In the genomic region with DNA sequence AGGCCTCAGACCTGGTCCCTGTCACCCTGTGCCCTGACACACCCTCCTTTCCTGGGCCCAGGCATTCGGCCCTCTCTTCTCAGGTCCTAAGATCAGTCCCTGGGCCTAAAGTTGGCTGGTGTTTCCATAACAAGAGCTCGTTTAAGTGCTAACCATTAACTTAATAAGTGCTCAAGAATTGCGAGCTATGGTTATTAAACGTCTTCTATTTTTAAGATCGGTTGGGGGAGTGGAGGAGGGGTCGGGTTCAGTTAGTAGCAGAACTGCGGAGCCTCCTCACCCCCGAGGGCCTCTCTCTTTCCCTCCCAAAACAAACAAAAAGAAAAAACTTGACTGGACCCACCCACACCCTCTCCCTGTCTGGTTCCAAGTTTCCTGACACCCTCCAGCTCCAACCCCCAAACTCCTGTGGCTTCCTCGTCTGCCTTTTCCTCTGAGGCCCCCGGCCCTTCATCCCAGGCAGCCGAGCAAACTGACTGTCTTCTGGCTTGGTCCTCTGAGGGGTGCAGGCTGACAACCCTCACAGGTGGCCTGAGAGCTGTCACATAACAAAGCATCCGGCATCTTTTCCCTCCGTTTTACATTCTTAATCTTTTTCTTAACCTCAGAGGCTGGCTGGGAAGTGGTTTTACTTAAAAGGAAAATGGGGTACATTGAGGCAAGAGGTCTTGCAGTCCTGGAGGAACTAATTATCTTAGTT, we compare ENCODE assay signal across 8 cellular contexts. TPM values are rescaled to one million over a fixed set of nuclear protein-coding genes. Genes with fewer than 3 reads are reported as not detected.
DNase-seq lines count a peak whose midpoint lies in the region; ATAC-seq and TF ChIP-seq lines count a peak whose summit lies in the region.

No MANE protein-coding gene starts in this region.

- POLR2A ChIA-PET in PC-9 (lab: Charles Lee; ENCODE audit: unreplicated experiment): interaction anchor here (0.6 kb wide), 1 partner anchor 204 kb away, joined by 19 read pairs; no protein-coding TSS in a partner anchor

- TF ChIP-seq CTCF in PC-9 (conservative IDR thresholded peaks at IDR 0.05) (no peak), esophagus squamous epithelium (IDR thresholded peaks at IDR 0.05) (no peak)

- H3K4me3 ChIP-seq in PC-9 (peak overlapping the region; percentile 82), esophagus squamous epithelium (peak overlapping the region; percentile 81 to 93 (median 85)), rectal smooth muscle tissue (ENCODE audit: low read length) (peak overlapping the region; percentile 99)

- H3K9ac ChIP-seq in rectal smooth muscle tissue (ENCODE audit: low read length): peak overlapping the region; percentile 69

- intact Hi-C loops in PC-9 (cut with micrococcal nuclease; ENCODE audit: unreplicated experiment): loop anchor here (5.0 to 10.0 kb wide), 2 partner anchors 49 to 299 kb away; no protein-coding TSS in a partner anchor
- intact Hi-C loops in esophagus squamous epithelium (cut with DNase I): no loop called here
- intact Hi-C loops in posterior vena cava (cut with DNase I): no loop called here

- peak overlapping the region; percentile 96 for H3K4me2 ChIP-seq in PC-9

- H3K27me3 ChIP-seq in PC-9 (ENCODE audit: insufficient read depth, low read depth): no peaks in the 10 kb centered on the region
- H3K27me3 ChIP-seq in esophagus squamous epithelium: no peaks in the 10 kb centered on the region
- H3K27me3 ChIP-seq in rectal smooth muscle tissue (ENCODE audit: control insufficient read depth, insufficient read depth, low read length): no peaks in the 10 kb centered on the region

- WGBS in esophagus squamous epithelium, 2 donors: 1% methylated on average over 13 of the region's 13 CpGs

- H3K9me3 ChIP-seq in PC-9 (ENCODE audit: insufficient read depth, low read depth) (no peaks in the 10 kb centered on the region), esophagus squamous epithelium (no peaks in the 10 kb centered on the region)

- H3K4me1 ChIP-seq in PC-9 (replicated peaks; ENCODE audit: insufficient read depth) (peaks cover 38% of the 10 kb centered on the region), esophagus squamous epithelium (peaks cover 19 to 63% (median 41%) of the 10 kb centered on the region in 3 donors), rectal smooth muscle tissue (ENCODE audit: control insufficient read depth, insufficient read depth, low read length) (peaks cover 20% of the 10 kb centered on the region)

- CTCF ChIA-PET in PC-9 (lab: Charles Lee): interaction anchor here (0.6 kb wide), 1 partner anchor 19 kb away, joined by 3 read pairs; no protein-coding TSS in a partner anchor

- DNase-seq in PC-9 (no peak), esophagus squamous epithelium (lab: John Stamatoyannopoulos, UW) (no peak), posterior vena cava (ENCODE audit: low spot score) (no peak), NCI-H2029 (lab: John Stamatoyannopoulos, UW) (no peak)

- peaks cover 9% of the 10 kb centered on the region; the same call in 1 of the 2 replicates for H3K36me3 ChIP-seq in PC-9 (ENCODE audit: low read depth)
- H3K36me3 ChIP-seq in esophagus squamous epithelium: peaks cover 0 to 19% (median 0%) of the 10 kb centered on the region in 3 donors
- H3K36me3 ChIP-seq in rectal smooth muscle tissue (ENCODE audit: control insufficient read depth, insufficient read depth, low read length): peaks cover 7% of the 10 kb centered on the region

- peaks cover 28% of the 10 kb centered on the region; the same call in 1 of the 2 replicates for H4K20me1 ChIP-seq in PC-9 (ENCODE audit: insufficient read depth)

- peak overlapping the region; percentile 97 for H3K27ac ChIP-seq in PC-9
- H3K27ac ChIP-seq in esophagus squamous epithelium: peak overlapping the region; percentile 96 to 100 (median 99)
- H3K27ac ChIP-seq in rectal smooth muscle tissue (ENCODE audit: low read depth, low read length): peak overlapping the region; percentile 99

- TSS peak; percentile 38 for BruUV-seq in PC-9 (replicated peaks; lab: Mats Ljungman, UMichigan)

- H3K9me2 ChIP-seq in PC-9 (ENCODE audit: insufficient read depth): no peaks in the 10 kb centered on the region

- H2AFZ ChIP-seq in PC-9: peak overlapping the region; percentile 96

- peaks cover 58% of the 10 kb centered on the region for H3K79me2 ChIP-seq in PC-9 (ENCODE audit: low read depth)

- TF ChIP-seq POLR2A in esophagus squamous epithelium (IDR thresholded peaks at IDR 0.05): no peak

- ATAC-seq in GM19395 (IDR thresholded peaks at IDR 0.05; ENCODE audit: unreplicated experiment): peak; percentile 5
- no peak for ATAC-seq in GM18498 (IDR thresholded peaks at IDR 0.05; ENCODE audit: unreplicated experiment)
- ATAC-seq in HG03196 (IDR thresholded peaks at IDR 0.05; ENCODE audit: unreplicated experiment): no peak

- H3F3A ChIP-seq in PC-9 (ENCODE audit: insufficient read depth, low read depth): peaks cover 18% of the 10 kb centered on the region

RNA-seq across cellular contexts. Expression of gene STK35, which starts 2.0 kb away (rescaled TPM):
- 36.7 and 38.4 TPM in 2 replicates for total RNA-seq in PC-9 (2021)
- total RNA-seq in esophagus squamous epithelium: 10 to 100 TPM; 20.8 to 31.1 (median 26.1) TPM
- total RNA-seq in posterior vena cava: 10 to 100 TPM; 10.6 to 13.2 TPM
